Comparison of ENCODE assay signal across 9 cellular contexts in the genomic region with DNA sequence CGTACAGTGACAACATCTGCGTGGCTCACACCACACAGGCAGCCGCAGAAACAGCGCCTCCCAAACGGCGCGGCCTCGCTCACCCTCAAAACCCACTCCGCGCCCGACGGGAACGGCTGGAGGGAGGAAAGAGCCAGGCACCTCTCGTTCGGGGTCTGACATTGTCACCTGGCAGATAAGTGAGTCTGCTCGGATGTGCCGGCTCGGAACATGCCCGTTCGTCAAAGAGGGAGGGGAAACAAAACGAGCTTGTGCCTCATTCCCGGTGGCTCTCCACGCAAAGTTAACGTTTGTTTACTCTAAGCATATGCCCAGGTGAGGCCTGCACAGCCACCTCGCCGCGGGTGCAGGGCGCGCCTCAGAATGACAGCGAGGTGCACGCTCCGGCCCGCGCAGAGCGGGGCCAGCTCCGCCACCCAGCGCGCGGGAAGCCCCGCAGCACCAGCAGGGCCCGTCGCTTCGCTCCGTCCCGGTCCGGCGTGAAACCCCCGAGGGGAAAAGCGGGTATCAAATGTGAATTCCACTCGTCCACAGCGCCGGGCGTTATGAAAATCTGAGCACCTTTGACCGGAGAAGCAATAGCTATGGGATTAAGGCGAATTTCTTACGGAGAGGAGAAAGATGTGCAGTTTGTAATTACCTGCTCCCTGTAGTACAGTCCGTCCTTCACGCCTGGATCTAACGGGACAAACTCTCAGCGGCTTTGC. TPM values are rescaled to one million over a fixed set of nuclear protein-coding genes. Genes with fewer than 3 reads are reported as not detected.
DNase-seq lines count a peak whose midpoint lies in the region; ATAC-seq lines count a peak whose summit lies in the region.
"Had no signal": no experiment of that assay in that cellular context is flagged by ENCODE, and none has a peak within 500 bp of the region (broad histone marks: within the 10 kb centered on the region; RNA-seq: fewer than 3 reads in every experiment).

No MANE protein-coding gene starts in this region.

- ATAC-seq in activated CD4-positive, alpha-beta T cell treated with anti-CD3 and anti-CD28 coated beads for 36 hours: peak; percentile 36
- peak; percentile 48 for ATAC-seq in activated CD8-positive, alpha-beta T cell treated with anti-CD3 and anti-CD28 coated beads, Interleukin-2, amount 10 ng/mL, durations not matched to agents 7 days and 5 days
- ATAC-seq in stimulated activated naive CD8-positive, alpha-beta T cell treated with anti-CD3 and anti-CD28 coated beads, Interleukin-15, amount 100 ng/mL, for 72 hours: peak; percentile 46
- no peak for ATAC-seq in GM18870 (IDR thresholded peaks at IDR 0.05; ENCODE audit: unreplicated experiment)

- intact Hi-C loops in activated CD4-positive, alpha-beta T cell treated with anti-CD3 and anti-CD28 coated beads for 36 hours (cut with DNase I, micrococcal nuclease): loop anchor here (1.0 to 10.0 kb wide), 6 partner anchors 22 to 618 kb away; no protein-coding TSS in a partner anchor

- CTCF ChIA-PET in activated CD4-positive, alpha-beta T cell treated with anti-CD3 and anti-CD28 coated beads for 36 hours (lab: Charles Lee): interaction anchor here (0.7 to 1.3 kb wide), 9 partner anchors 11 to 619 kb away, joined by 3 to 5 read pairs (median 3); no protein-coding TSS in a partner anchor
- CTCF ChIA-PET in activated CD8-positive, alpha-beta T cell treated with anti-CD3 and anti-CD28 coated beads, Interleukin-2, amount 10 ng/mL, durations not matched to agents 7 days and 5 days (lab: Charles Lee): interaction anchor here (1.1 to 2.7 kb wide), 3 partner anchors 154 to 606 kb away, joined by 3 to 10 read pairs (median 5); no protein-coding TSS in a partner anchor

- peak overlapping the region; percentile 37 for H3K4me3 Mint-ChIP-seq in activated CD4-positive, alpha-beta T cell treated with anti-CD3 and anti-CD28 coated beads for 36 hours
- H3K4me3 Mint-ChIP-seq in activated CD8-positive, alpha-beta T cell treated with anti-CD3 and anti-CD28 coated beads, Interleukin-2, amount 10 ng/mL, durations not matched to agents 7 days and 5 days: no peak overlapping the region
- peak overlapping the region; percentile 72 to 82 for H3K4me3 Mint-ChIP-seq in stimulated activated naive CD8-positive, alpha-beta T cell treated with anti-CD3 and anti-CD28 coated beads, Interleukin-15, amount 100 ng/mL, for 72 hours

- H3K27me3 Mint-ChIP-seq in activated CD4-positive, alpha-beta T cell treated with anti-CD3 and anti-CD28 coated beads for 36 hours: peaks cover 63% of the 10 kb centered on the region
- H3K27me3 Mint-ChIP-seq in activated CD8-positive, alpha-beta T cell treated with anti-CD3 and anti-CD28 coated beads, Interleukin-2, amount 10 ng/mL, durations not matched to agents 7 days and 5 days (ENCODE audit: low read depth): peaks cover 54% of the 10 kb centered on the region
- peaks cover 93% of the 10 kb centered on the region for H3K27me3 Mint-ChIP-seq in stimulated activated naive CD8-positive, alpha-beta T cell treated with anti-CD3 and anti-CD28 coated beads, Interleukin-15, amount 100 ng/mL, for 72 hours

- H3K36me3 Mint-ChIP-seq in activated CD4-positive, alpha-beta T cell treated with anti-CD3 and anti-CD28 coated beads for 36 hours (ENCODE audit: low read depth): no peaks in the 10 kb centered on the region
- no peaks in the 10 kb centered on the region for H3K36me3 Mint-ChIP-seq in activated CD8-positive, alpha-beta T cell treated with anti-CD3 and anti-CD28 coated beads, Interleukin-2, amount 10 ng/mL, durations not matched to agents 7 days and 5 days (ENCODE audit: low read depth)

- peaks cover 15% of the 10 kb centered on the region for H3K4me1 Mint-ChIP-seq in activated CD4-positive, alpha-beta T cell treated with anti-CD3 and anti-CD28 coated beads for 36 hours
- peaks cover 10% of the 10 kb centered on the region for H3K4me1 Mint-ChIP-seq in activated CD8-positive, alpha-beta T cell treated with anti-CD3 and anti-CD28 coated beads, Interleukin-2, amount 10 ng/mL, durations not matched to agents 7 days and 5 days (ENCODE audit: low read depth)
- H3K4me1 Mint-ChIP-seq in stimulated activated naive CD8-positive, alpha-beta T cell treated with anti-CD3 and anti-CD28 coated beads, Interleukin-15, amount 100 ng/mL, for 72 hours: peaks cover 21% of the 10 kb centered on the region

- H3K27ac Mint-ChIP-seq in activated CD4-positive, alpha-beta T cell treated with anti-CD3 and anti-CD28 coated beads for 36 hours: no peak overlapping the region
- no peak overlapping the region for H3K27ac Mint-ChIP-seq in activated CD8-positive, alpha-beta T cell treated with anti-CD3 and anti-CD28 coated beads, Interleukin-2, amount 10 ng/mL, durations not matched to agents 7 days and 5 days
- no peak overlapping the region for H3K27ac Mint-ChIP-seq in stimulated activated naive CD8-positive, alpha-beta T cell treated with anti-CD3 and anti-CD28 coated beads, Interleukin-15, amount 100 ng/mL, for 72 hours

- DNase-seq in activated CD4-positive, alpha-beta T cell treated with anti-CD3 and anti-CD28 coated beads for 36 hours: peak; percentile 20
- no peak for DNase-seq in activated CD4-positive, alpha-beta T cell treated with anti-CD3 and anti-CD28 coated beads for 1 hour
- DNase-seq in activated CD8-positive, alpha-beta T cell treated with anti-CD3 and anti-CD28 coated beads, Interleukin-2, amount 10 ng/mL, durations not matched to agents 7 days and 5 days: no peak
- DNase-seq in iPS-NIHi11 (ENCODE audit: low spot score) (peak; percentile 46), kidney tubule cell (ENCODE audit: low spot score) (no peak), NCI-H510A treated with DMSO at 0.1 percent for 48 hours (lab: John Stamatoyannopoulos, UW) (no peak)
- DNase-seq in stimulated activated naive CD8-positive, alpha-beta T cell treated with anti-CD3 and anti-CD28 coated beads, Interleukin-15, amount 100 ng/mL, for 72 hours: peak; percentile 21 to 24

- POLR2A ChIA-PET in activated CD4-positive, alpha-beta T cell treated with anti-CD3 and anti-CD28 coated beads for 36 hours (lab: Charles Lee): no interaction called here
- POLR2A ChIA-PET in activated CD8-positive, alpha-beta T cell treated with anti-CD3 and anti-CD28 coated beads, Interleukin-2, amount 10 ng/mL, durations not matched to agents 7 days and 5 days (lab: Charles Lee): no interaction called here

- H3K9me3 Mint-ChIP-seq in activated CD4-positive, alpha-beta T cell treated with anti-CD3 and anti-CD28 coated beads for 36 hours (ENCODE audit: low read depth): no peaks in the 10 kb centered on the region
- H3K9me3 Mint-ChIP-seq in activated CD8-positive, alpha-beta T cell treated with anti-CD3 and anti-CD28 coated beads, Interleukin-2, amount 10 ng/mL, durations not matched to agents 7 days and 5 days (ENCODE audit: insufficient read depth): no peaks in the 10 kb centered on the region
- H3K9me3 Mint-ChIP-seq in stimulated activated naive CD8-positive, alpha-beta T cell treated with anti-CD3 and anti-CD28 coated beads, Interleukin-15, amount 100 ng/mL, for 72 hours: no peaks in the 10 kb centered on the region

RNA-seq across cellular contexts. Expression of gene CNPY1, which starts 13.1 kb away (rescaled TPM):
- not detected for total RNA-seq in activated CD4-positive, alpha-beta T cell treated with anti-CD3 and anti-CD28 coated beads for 36 hours
- total RNA-seq in activated CD8-positive, alpha-beta T cell treated with anti-CD3 and anti-CD28 coated beads, Interleukin-2, amount 10 ng/mL, durations not matched to agents 7 days and 5 days: not detected
- total RNA-seq: NCI-H460 had no signal

Comparison
In these comparisons a context has a peak if more than half of its experiments do, and no peak if none do; other contexts are left out.
1. DNase-seq: peak in activated CD4-positive, alpha-beta T cell treated with anti-CD3 and anti-CD28 coated beads for 36 hours (single experiment), iPS-NIHi11 (single experiment) and stimulated activated naive CD8-positive, alpha-beta T cell treated with anti-CD3 and anti-CD28 coated beads, Interleukin-15, amount 100 ng/mL, for 72 hours (2 of 2); none in activated CD4-positive, alpha-beta T cell treated with anti-CD3 and anti-CD28 coated beads for 1 hour (single experiment), activated CD8-positive, alpha-beta T cell treated with anti-CD3 and anti-CD28 coated beads, Interleukin-2, amount 10 ng/mL, durations not matched to agents 7 days and 5 days (single experiment), kidney tubule cell (single experiment) and NCI-H510A treated with DMSO at 0.1 percent for 48 hours (single experiment).